Comparison of ENCODE assay signal across 35 cellular contexts in genomic region chrX:35800479-35800878, GRCh38. TPM values are rescaled to one million over a fixed set of nuclear protein-coding genes. Genes with fewer than 3 reads are reported as not detected.
"Had no signal": no experiment of that assay in that cellular context is flagged by ENCODE, and none has a peak within 500 bp of the region (broad histone marks: within the 10 kb centered on the region; RNA-seq: fewer than 3 reads in every experiment).

No MANE protein-coding gene starts in this region.

- ATAC-seq: activated T-cell treated with anti-CD3 and anti-CD28 coated beads, Interleukin-2, amount 50 U/mL, for 72 hours; activated T-helper 17 cell treated with anti-CD3 and anti-CD28 coated beads, Interleukin-2, amount 50 U/mL, for 72 hours had no signal

- H3K4me3 Mint-ChIP-seq: activated CD4-positive, alpha-beta memory T cell treated with anti-CD3 and anti-CD28 coated beads, Interleukin-2, amount 10 ng/mL, durations not matched to agents 7 days and 5 days; activated naive CD8-positive, alpha-beta T cell treated with anti-CD3 and anti-CD28 coated beads for 36 hours; activated T-cell treated with anti-CD3 and anti-CD28 coated beads, Interleukin-2, amount 50 U/mL, for 72 hours; activated T-helper 17 cell treated with anti-CD3 and anti-CD28 coated beads, Interleukin-2, amount 50 U/mL, for 72 hours had no signal

- H3K9me3 Mint-ChIP-seq: activated CD4-positive, alpha-beta memory T cell treated with anti-CD3 and anti-CD28 coated beads, Interleukin-2, amount 10 ng/mL, durations not matched to agents 7 days and 5 days; activated naive CD8-positive, alpha-beta T cell treated with anti-CD3 and anti-CD28 coated beads for 36 hours; activated T-helper 17 cell treated with anti-CD3 and anti-CD28 coated beads, Interleukin-2, amount 50 U/mL, for 72 hours had no signal

- DNase-seq: activated CD4-positive, alpha-beta memory T cell treated with anti-CD3 and anti-CD28 coated beads, Interleukin-2, amount 10 ng/mL, durations not matched to agents 7 days and 5 days; activated CD4-positive, alpha-beta T cell treated with anti-CD3 and anti-CD28 coated beads for 1 hour; activated CD4-positive, alpha-beta T cell treated with anti-CD3 and anti-CD28 coated beads for 48 hours; activated CD4-positive, CD25-positive, alpha-beta regulatory T cell; activated CD8-positive, alpha-beta memory T cell treated with anti-CD3 and anti-CD28 coated beads for 24 hours; activated effector memory CD4-positive, alpha-beta T cell treated with anti-CD3 and anti-CD28 coated beads, Interleukin-2, amount 50 U/mL, for 16 hours; activated naive CD4-positive, alpha-beta T cell; activated naive CD4-positive, alpha-beta T cell treated with anti-CD3 and anti-CD28 coated beads, Interleukin-2, amount 50 U/mL, for 16 hours; activated naive CD8-positive, alpha-beta T cell treated with anti-CD3 and anti-CD28 coated beads for 36 hours; activated T-cell treated with anti-CD3 and anti-CD28 coated beads, Interleukin-2, amount 50 U/mL, for 1 hour; activated T-cell treated with anti-CD3 and anti-CD28 coated beads, Interleukin-2, amount 50 U/mL, for 72 hours; amniotic stem cell; aorta; brain microvascular endothelial cell; central memory CD4-positive, alpha-beta T cell; Karpas-422; NCI-H1105; NCI-H1417 treated with DMSO at 0.1 percent for 48 hours; NCI-H187 treated with DMSO at 0.1 percent for 48 hours; NCI-H2081; NCI-H2171 treated with DMSO at 0.1 percent for 48 hours; NCI-H2227 treated with DMSO at 0.1 percent for 48 hours; NCI-H446; NCI-H524; NCI-H69; PC-9; Right ventricle myocardium superior; SW 1271; T-helper 1 cell; T-helper 2 cell; T-helper 9 cell; WERI-Rb-1 had no signal

- H3K27ac Mint-ChIP-seq: activated CD4-positive, alpha-beta memory T cell treated with anti-CD3 and anti-CD28 coated beads, Interleukin-2, amount 10 ng/mL, durations not matched to agents 7 days and 5 days; activated naive CD8-positive, alpha-beta T cell treated with anti-CD3 and anti-CD28 coated beads for 36 hours; activated T-cell treated with anti-CD3 and anti-CD28 coated beads, Interleukin-2, amount 50 U/mL, for 72 hours; activated T-helper 17 cell treated with anti-CD3 and anti-CD28 coated beads, Interleukin-2, amount 50 U/mL, for 72 hours had no signal

- H3K4me1 Mint-ChIP-seq: activated CD4-positive, alpha-beta memory T cell treated with anti-CD3 and anti-CD28 coated beads, Interleukin-2, amount 10 ng/mL, durations not matched to agents 7 days and 5 days; activated naive CD8-positive, alpha-beta T cell treated with anti-CD3 and anti-CD28 coated beads for 36 hours; activated T-helper 17 cell treated with anti-CD3 and anti-CD28 coated beads, Interleukin-2, amount 50 U/mL, for 72 hours had no signal

- H3K36me3 Mint-ChIP-seq: activated naive CD8-positive, alpha-beta T cell treated with anti-CD3 and anti-CD28 coated beads for 36 hours had no signal

- H3K27me3 Mint-ChIP-seq: activated CD4-positive, alpha-beta memory T cell treated with anti-CD3 and anti-CD28 coated beads, Interleukin-2, amount 10 ng/mL, durations not matched to agents 7 days and 5 days; activated naive CD8-positive, alpha-beta T cell treated with anti-CD3 and anti-CD28 coated beads for 36 hours; activated T-helper 17 cell treated with anti-CD3 and anti-CD28 coated beads, Interleukin-2, amount 50 U/mL, for 72 hours had no signal

RNA-seq across cellular contexts. Expression of gene MAGEB16, which starts 2.3 kb away (rescaled TPM):
- total RNA-seq: activated CD4-positive, alpha-beta memory T cell treated with anti-CD3 and anti-CD28 coated beads, Interleukin-2, amount 10 ng/mL, durations not matched to agents 7 days and 5 days; activated naive CD8-positive, alpha-beta T cell treated with anti-CD3 and anti-CD28 coated beads for 36 hours; activated T-cell treated with anti-CD3 and anti-CD28 coated beads, Interleukin-2, amount 50 U/mL, for 72 hours; activated T-helper 17 cell treated with anti-CD3 and anti-CD28 coated beads, Interleukin-2, amount 50 U/mL, for 72 hours; aorta; cerebellum; MCF 10A; PC-9; Right ventricle myocardium superior had no signal
